8 cellular contexts compared by ENCODE assay signal in the genomic region with DNA sequence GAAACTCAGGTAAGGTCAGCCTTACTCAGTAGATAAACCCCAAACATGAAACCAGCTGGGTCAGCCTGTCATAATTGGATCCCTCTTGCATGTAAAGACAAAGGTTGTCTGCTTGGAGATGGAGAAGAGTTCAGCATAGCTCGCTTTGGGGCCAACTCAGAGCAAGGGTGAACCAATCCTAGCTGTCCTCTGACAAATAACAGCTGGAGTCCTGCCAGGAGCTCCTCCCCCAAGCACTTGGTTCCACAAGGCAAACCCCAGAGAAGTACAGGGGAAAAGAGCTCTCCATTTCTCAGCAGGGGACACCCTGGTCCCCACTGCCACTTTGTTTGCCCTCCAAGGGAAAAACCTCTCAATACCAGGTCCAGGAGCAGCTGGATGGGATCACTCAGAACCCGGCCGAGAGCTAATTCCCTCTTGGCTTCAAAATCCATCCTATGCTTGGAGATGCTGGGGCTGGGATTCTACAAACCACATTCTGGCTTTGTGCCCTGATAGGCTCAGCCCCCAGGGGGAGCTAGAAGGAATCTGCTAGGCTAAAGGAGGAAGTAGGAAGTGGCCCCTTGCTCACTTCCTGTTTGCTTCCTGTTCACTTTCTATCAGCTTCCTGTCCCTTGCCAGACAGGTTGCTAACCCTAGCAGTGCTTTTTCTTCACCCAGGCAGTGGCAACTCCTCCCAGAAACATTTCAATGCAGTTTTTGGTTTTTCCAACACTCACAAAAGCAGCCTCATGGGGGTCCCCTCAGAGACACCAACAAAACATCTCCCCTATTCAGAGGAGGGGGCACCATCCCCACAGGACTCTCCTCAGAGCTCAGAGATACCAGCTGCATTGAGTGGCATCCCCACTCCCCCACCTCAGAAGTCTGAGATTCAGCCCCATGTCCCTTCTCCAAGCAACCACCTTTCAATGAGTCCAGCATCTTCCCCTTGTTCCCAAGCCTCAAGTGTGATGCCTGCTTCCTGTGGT. TPM values are rescaled to one million over a fixed set of nuclear protein-coding genes. Genes with fewer than 3 reads are reported as not detected.
A peak's percentile ranks its signal among the peaks of the same experiment; 100 is the strongest.
DNase-seq lines count a peak whose midpoint lies in the region; ATAC-seq lines count a peak whose summit lies in the region.

No MANE protein-coding gene starts in this region.

- peak; percentile 71 for DNase-seq in SIG-M5 treated with dmso at 0.1 percent for 504 hours (lab: John Stamatoyannopoulos, UW; ENCODE audit: unreplicated experiment)
- no peak for DNase-seq in SIG-M5 (lab: John Stamatoyannopoulos, UW)
- DNase-seq in NCI-H2029 treated with DMSO at 0.1 percent for 48 hours (lab: John Stamatoyannopoulos, UW) = peak; percentile 80
- DNase-seq in activated T-cell treated with anti-CD3 and anti-CD28 coated beads, Interleukin-2, amount 50 U/mL, for 48 hours = peak; percentile 26 to 30
- DNase-seq in Right ventricle myocardium inferior (ENCODE audit: missing footprints) = peak; percentile 78
- peak in 6 of 10 donors; percentile 31 to 80 (median 54) for DNase-seq in posterior cingulate gyrus

- ATAC-seq in Right ventricle myocardium inferior = peak; percentile 66
- no peak for ATAC-seq in GM18858 (IDR thresholded peaks at IDR 0.05; ENCODE audit: unreplicated experiment)
- ATAC-seq in HG03025 (IDR thresholded peaks at IDR 0.05; ENCODE audit: low FRiP score, unreplicated experiment) = no peak

- intact Hi-C loops in Right ventricle myocardium inferior (cut with DNase I) = loop anchor here (5.0 kb wide), 2 partner anchors 66 to 174 kb away; no protein-coding TSS in a partner anchor
- intact Hi-C loops in posterior cingulate gyrus (cut with DNase I) = no loop called here

RNA-seq across cellular contexts. Expression of gene CDRT4, which starts 30.7 kb away (rescaled TPM):
- total RNA-seq in Right ventricle myocardium inferior = 1.8 TPM
